ENCODE assay signal across 10 cellular contexts in the genomic region with DNA sequence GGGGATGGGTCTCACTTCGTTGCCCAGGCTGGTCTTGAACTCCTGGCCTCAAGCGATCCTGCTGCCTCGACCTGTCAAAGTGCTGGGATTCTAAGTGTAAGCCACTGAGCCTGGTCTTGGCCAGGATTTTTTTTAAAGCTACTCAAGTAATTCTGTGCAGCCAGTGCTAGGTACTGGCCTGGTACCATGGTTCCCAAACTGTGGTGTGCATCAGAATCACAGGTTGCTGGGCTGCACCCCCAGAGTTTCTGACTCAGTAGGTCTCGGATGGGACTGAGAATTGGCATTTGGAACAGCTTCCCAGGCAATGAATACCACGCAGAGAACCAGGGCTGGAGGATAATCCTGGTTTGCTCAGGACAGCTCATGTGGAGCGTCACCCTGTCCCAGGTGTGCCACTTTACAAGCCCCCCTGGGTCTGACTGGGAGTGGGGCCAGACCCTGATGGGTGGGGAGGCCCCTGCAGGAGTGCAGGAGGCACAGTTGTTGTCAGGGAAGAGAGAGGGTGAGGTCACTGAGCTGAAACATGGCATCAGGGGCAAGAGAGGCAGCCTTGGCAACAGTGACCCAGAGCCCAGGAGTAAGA. TPM values are rescaled to one million over a fixed set of nuclear protein-coding genes. Genes with fewer than 3 reads are reported as not detected.
DNase-seq lines count a peak whose midpoint lies in the region; ATAC-seq and TF ChIP-seq lines count a peak whose summit lies in the region.
"Had no signal": no experiment of that assay in that cellular context is flagged by ENCODE, and none has a peak within 500 bp of the region (broad histone marks: within the 10 kb centered on the region; RNA-seq: fewer than 3 reads in every experiment).

No MANE protein-coding gene starts in this region.

- H3K4me3 Mint-ChIP-seq in CD14-positive monocyte, result peak overlapping the region; percentile 81 to 96

- no peak overlapping the region for H4K91ac ChIP-seq in neuronal stem cell (ENCODE audit: low read depth, low read length, poor library complexity)

- peak overlapping the region; percentile 61 for H3K18ac ChIP-seq in neuronal stem cell (ENCODE audit: low read length)

- peak overlapping the region in 6 of 7 donors; percentile 76 to 85 (median 79) for H3K27ac Mint-ChIP-seq in CD14-positive monocyte

- H2AFZ ChIP-seq in neuronal stem cell (ENCODE audit: low read length), result no peak overlapping the region

- H3K4me1 Mint-ChIP-seq in CD14-positive monocyte, result peaks cover 24% of the 10 kb centered on the region

- H3K4me1 ChIP-seq in HUES64 (ENCODE audit: insufficient read depth, low read length), result peaks cover 16% of the 10 kb centered on the region
- H3K4me1 ChIP-seq in neuronal stem cell (ENCODE audit: control insufficient read depth in 2 of 2, insufficient read depth in 1 of 2, low read depth in 1 of 2, low read length in 2 of 2), result peaks cover 2 to 22% of the 10 kb centered on the region in 2 donors

- H2BK5ac ChIP-seq in neuronal stem cell (ENCODE audit: low read length), result peak overlapping the region; percentile 70

- no peak for TF ChIP-seq CTCF in CD14-positive monocyte (IDR thresholded peaks at IDR 0.05)

- H3K9me3 ChIP-seq in HUES64 (ENCODE audit: insufficient read depth, low read depth, low read length), result no peaks in the 10 kb centered on the region
- no peaks in the 10 kb centered on the region for H3K9me3 ChIP-seq in neuronal stem cell (replicated peaks in 1 of 2; ENCODE audit: control insufficient read depth in 2 of 2, insufficient read depth in 1 of 2, low read depth in 1 of 2, low read length in 2 of 2)

- peaks cover 23 to 28% of the 10 kb centered on the region in 2 donors for H3K36me3 Mint-ChIP-seq in CD14-positive monocyte

- no peak overlapping the region for H3K9ac ChIP-seq in HUES64 (ENCODE audit: low read depth, low read length)
- no peak overlapping the region for H3K9ac ChIP-seq in neuronal stem cell (ENCODE audit: low read depth, low read length, poor library complexity)

- no peak overlapping the region for H3K4ac ChIP-seq in neuronal stem cell (ENCODE audit: low read length)

- ATAC-seq in HG03025 (IDR thresholded peaks at IDR 0.05; ENCODE audit: low FRiP score, unreplicated experiment), result no peak

- H2BK15ac ChIP-seq in neuronal stem cell (ENCODE audit: low read length), result peak overlapping the region; percentile 52

- no peak overlapping the region for H2BK12ac ChIP-seq in neuronal stem cell (ENCODE audit: low read length)

- peak overlapping the region; percentile 52 for H3K4me3 ChIP-seq in HUES64 (ENCODE audit: low read length)
- no peak overlapping the region for H3K4me3 ChIP-seq in neuronal stem cell (ENCODE audit: low read length in 2 of 2)

- H3K9me3 Mint-ChIP-seq in CD14-positive monocyte, result peaks cover 0 to 2% (median 0%) of the 10 kb centered on the region in 7 donors

- H4K8ac ChIP-seq in neuronal stem cell (ENCODE audit: low read depth, low read length), result no peak overlapping the region

- peaks cover 11 to 17% (median 14%) of the 10 kb centered on the region in 3 donors for H3K27me3 Mint-ChIP-seq in CD14-positive monocyte (ENCODE audit: low read depth in 3 of 3)

- no peak overlapping the region for H3K14ac ChIP-seq in neuronal stem cell (ENCODE audit: low read length)

- no peak overlapping the region for H3K23ac ChIP-seq in neuronal stem cell (ENCODE audit: low read depth, low read length, poor library complexity)

- no peak overlapping the region for H2BK120ac ChIP-seq in neuronal stem cell (ENCODE audit: low read depth, low read length)

- WGBS in HUES64, result 84% methylated on average over 6 of the region's 6 CpGs
- WGBS in neuronal stem cell (ENCODE audit: extremely low coverage in 2 of 2, insufficient read length in 2 of 2, insufficient replicate concordance in 1 of 2), 2 donors, result no CpG with 5 or more reads among the region's 6 CpGs

- no peak overlapping the region for H3K4me2 ChIP-seq in neuronal stem cell (ENCODE audit: insufficient read depth, low read length, poor library complexity, severe bottlenecking)

- H2AK5ac ChIP-seq in neuronal stem cell (ENCODE audit: low read depth, low read length), result peak overlapping the region; percentile 27

- intact Hi-C loops in CD14-positive monocyte (cut with micrococcal nuclease), result loop anchor here in 1 of 2 donors (10.0 kb wide), 1 partner anchor 254 kb away; no protein-coding TSS in a partner anchor

- DNase-seq in CD14-positive monocyte (ENCODE audit: low spot score) (no peak), caudate nucleus (lab: John Stamatoyannopoulos, UW) (no peak), neuronal stem cell (ENCODE audit: low spot score) (no peak), NCI-H146 (lab: John Stamatoyannopoulos, UW) (no peak), KG1 (lab: John Stamatoyannopoulos, UW) (no peak)
- no peak for DNase-seq in stimulated activated CD4-positive, alpha-beta T cell treated with anti-CD3 and anti-CD28 coated beads, Interleukin-4, amount 100 ng/mL, for 24 hours
- DNase-seq: NCI-H187 treated with DMSO at 0.1 percent for 48 hours; stimulated activated CD4-positive, alpha-beta T cell treated with anti-CD3 and anti-CD28 coated beads, Interleukin-12 subunit alpha, Interleukin-12 subunit beta, amount 100 ng/mL, for 4 hours had no signal

- H3K79me1 ChIP-seq in neuronal stem cell (ENCODE audit: low read depth, low read length), result no peaks in the 10 kb centered on the region

- H3K27ac ChIP-seq in HUES64 (ENCODE audit: low read depth, low read length) (no peak overlapping the region), caudate nucleus (ENCODE audit: low read depth, low read length) (peak overlapping the region; percentile 73), neuronal stem cell (replicated peaks; ENCODE audit: low read length) (no peak overlapping the region)

- no peaks in the 10 kb centered on the region for H3K36me3 ChIP-seq in HUES64 (ENCODE audit: insufficient read depth, low read length)
- peaks cover 0 to 45% of the 10 kb centered on the region in 2 donors for H3K36me3 ChIP-seq in neuronal stem cell (replicated peaks in 1 of 2; ENCODE audit: control insufficient read depth in 2 of 2, insufficient read depth in 2 of 2, low read length in 2 of 2)

- H3K27me3 ChIP-seq in HUES64 (ENCODE audit: insufficient read depth, low read length) (peaks cover 40% of the 10 kb centered on the region), neuronal stem cell (ENCODE audit: control insufficient read depth in 3 of 3, insufficient read depth in 3 of 3, low read depth in 1 of 3, low read length in 3 of 3) (peaks cover 0 to 20% (median 0%) of the 10 kb centered on the region in 3 experiments)

RNA-seq across cellular contexts. Expression of a gene that starts 10.7 kb away (rescaled TPM):
- polyA plus RNA-seq in CD14-positive monocyte, result 10 to 100 TPM; 32.7 to 40.6 TPM
- polyA plus RNA-seq in HUES64 (2013, experiment 1 of 2), result 54.9 TPM
- 49.2 TPM for polyA plus RNA-seq in HUES64 (2013, experiment 2 of 2)
- polyA plus RNA-seq in neuronal stem cell (2013, experiment 1 of 2), result 21.6 TPM
- 19.9 TPM for polyA plus RNA-seq in neuronal stem cell (2013, experiment 2 of 2)
